Comparison of ENCODE assay signal across 1 cellular context in the genomic region with DNA sequence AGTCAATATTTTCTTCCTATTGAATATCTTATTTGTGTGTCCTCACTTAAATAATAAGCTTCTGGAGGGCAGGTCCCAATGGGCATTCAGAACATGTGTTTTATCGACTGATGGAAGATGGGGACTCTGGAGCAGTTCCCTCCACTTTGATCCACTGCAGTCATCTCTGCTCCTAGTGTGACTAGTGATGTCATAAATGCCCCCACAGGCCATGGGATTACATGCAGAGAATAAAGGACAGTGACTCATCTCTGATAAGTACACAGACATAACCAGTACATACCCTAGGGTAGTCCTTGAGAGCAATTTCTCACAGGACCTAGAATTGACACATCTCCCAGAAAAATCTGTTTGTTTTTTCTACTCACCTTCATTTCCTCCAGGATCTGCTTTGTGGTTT.
TF ChIP-seq lines count a peak whose summit lies in the region.

No MANE protein-coding gene starts in this region.

TF ChIP-seq in HEK293, 187 proteins besides CTCF, POLR2A, EP300 and RAD21 (continued from another document):
- TF ChIP-seq PRDM6 (tag by site-specific recombination; IDR thresholded peaks at IDR 0.05) (no peak), ZNF426 (tag by site-specific recombination; IDR thresholded peaks at IDR 0.05) (no peak), ZNF777 (tag by site-specific recombination; IDR thresholded peaks at IDR 0.05; ENCODE audit: borderline replicate concordance) (no peak), ZBTB10 (tag by site-specific recombination; IDR thresholded peaks at IDR 0.05) (no peak), ZNF433 (tag by site-specific recombination; IDR thresholded peaks at IDR 0.05; ENCODE audit: low read depth) (no peak), WT1 (tag by site-specific recombination; IDR thresholded peaks at IDR 0.05) (no peak), ZNF660 (tag by site-specific recombination; IDR thresholded peaks at IDR 0.05) (no peak), ZNF404 (tag by site-specific recombination; IDR thresholded peaks at IDR 0.05) (no peak), ZNF561 (tag by site-specific recombination; IDR thresholded peaks at IDR 0.05; ENCODE audit: borderline replicate concordance) (no peak), ZNF239 (tag by site-specific recombination; IDR thresholded peaks at IDR 0.05) (no peak), KLF16 (tag by site-specific recombination; IDR thresholded peaks at IDR 0.05) (no peak), ZNF10 (tag by site-specific recombination; IDR thresholded peaks at IDR 0.05) (no peak), SP7 (tag by site-specific recombination; IDR thresholded peaks at IDR 0.05) (0 out of 2 replicates have a peak, but pooled peaks have one; percentile 28), ZNF704 (tag by site-specific recombination; IDR thresholded peaks at IDR 0.05) (no peak), MYNN (tag by site-specific recombination; IDR thresholded peaks at IDR 0.05; ENCODE audit: borderline replicate concordance) (no peak), ATF2 (tag by site-specific recombination; IDR thresholded peaks at IDR 0.05; ENCODE audit: low read depth) (no peak), ZNF558 (tag by site-specific recombination; IDR thresholded peaks at IDR 0.05) (no peak), ZNF112 (tag by site-specific recombination; IDR thresholded peaks at IDR 0.05) (no peak), ZNF514 (tag by site-specific recombination; IDR thresholded peaks at IDR 0.05) (no peak), ZNF629 (tag by site-specific recombination; IDR thresholded peaks at IDR 0.05) (peak; percentile 85), ZNF571 (tag by site-specific recombination; IDR thresholded peaks at IDR 0.05) (no peak), ZNF510 (tag by site-specific recombination; IDR thresholded peaks at IDR 0.05; ENCODE audit: insufficient replicate concordance) (no peak), ZNF621 (tag by site-specific recombination; IDR thresholded peaks at IDR 0.05) (no peak), ZNF624 (tag by site-specific recombination; IDR thresholded peaks at IDR 0.05) (no peak), ZNF23 (tag by site-specific recombination; IDR thresholded peaks at IDR 0.05; ENCODE audit: borderline replicate concordance) (no peak), KLF8 (tag by site-specific recombination; IDR thresholded peaks at IDR 0.05) (no peak), ZNF692 (tag by site-specific recombination; IDR thresholded peaks at IDR 0.05) (peak; percentile 31; the same call in 1 of the 2 replicates), ZNF391 (tag by site-specific recombination; IDR thresholded peaks at IDR 0.05; ENCODE audit: borderline replicate concordance, low read depth) (no peak), ZSCAN4 (tag by site-specific recombination; IDR thresholded peaks at IDR 0.05) (no peak)
- TF ChIP-seq, protein P1, sequence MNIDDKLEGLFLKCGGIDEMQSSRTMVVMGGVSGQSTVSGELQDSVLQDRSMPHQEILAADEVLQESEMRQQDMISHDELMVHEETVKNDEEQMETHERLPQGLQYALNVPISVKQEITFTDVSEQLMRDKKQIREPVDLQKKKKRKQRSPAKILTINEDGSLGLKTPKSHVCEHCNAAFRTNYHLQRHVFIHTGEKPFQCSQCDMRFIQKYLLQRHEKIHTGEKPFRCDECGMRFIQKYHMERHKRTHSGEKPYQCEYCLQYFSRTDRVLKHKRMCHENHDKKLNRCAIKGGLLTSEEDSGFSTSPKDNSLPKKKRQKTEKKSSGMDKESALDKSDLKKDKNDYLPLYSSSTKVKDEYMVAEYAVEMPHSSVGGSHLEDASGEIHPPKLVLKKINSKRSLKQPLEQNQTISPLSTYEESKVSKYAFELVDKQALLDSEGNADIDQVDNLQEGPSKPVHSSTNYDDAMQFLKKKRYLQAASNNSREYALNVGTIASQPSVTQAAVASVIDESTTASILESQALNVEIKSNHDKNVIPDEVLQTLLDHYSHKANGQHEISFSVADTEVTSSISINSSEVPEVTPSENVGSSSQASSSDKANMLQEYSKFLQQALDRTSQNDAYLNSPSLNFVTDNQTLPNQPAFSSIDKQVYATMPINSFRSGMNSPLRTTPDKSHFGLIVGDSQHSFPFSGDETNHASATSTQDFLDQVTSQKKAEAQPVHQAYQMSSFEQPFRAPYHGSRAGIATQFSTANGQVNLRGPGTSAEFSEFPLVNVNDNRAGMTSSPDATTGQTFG (tag by site-specific recombination; IDR thresholded peaks at IDR 0.05; ENCODE audit: borderline replicate concordance) = no peak
- TF ChIP-seq, protein P2, sequence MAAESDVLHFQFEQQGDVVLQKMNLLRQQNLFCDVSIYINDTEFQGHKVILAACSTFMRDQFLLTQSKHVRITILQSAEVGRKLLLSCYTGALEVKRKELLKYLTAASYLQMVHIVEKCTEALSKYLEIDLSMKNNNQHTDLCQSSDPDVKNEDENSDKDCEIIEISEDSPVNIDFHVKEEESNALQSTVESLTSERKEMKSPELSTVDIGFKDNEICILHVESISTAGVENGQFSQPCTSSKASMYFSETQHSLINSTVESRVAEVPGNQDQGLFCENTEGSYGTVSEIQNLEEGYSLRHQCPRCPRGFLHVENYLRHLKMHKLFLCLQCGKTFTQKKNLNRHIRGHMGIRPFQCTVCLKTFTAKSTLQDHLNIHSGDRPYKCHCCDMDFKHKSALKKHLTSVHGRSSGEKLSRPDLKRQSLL (tag by site-specific recombination; IDR thresholded peaks at IDR 0.05) = no peak
TF ChIP-seq in HEK293: peak in this region for 9.
